8 cellular contexts compared by ENCODE assay signal in genomic region chr3:10286596-10287295, GRCh38. TPM values are rescaled to one million over a fixed set of nuclear protein-coding genes. Genes with fewer than 3 reads are reported as not detected.
DNase-seq lines count a peak whose midpoint lies in the region; ATAC-seq, FAIRE-seq and TF ChIP-seq lines count a peak whose summit lies in the region.

No MANE protein-coding gene starts in this region.

- no peak; the same call in 1 of the 2 replicates for TF ChIP-seq POLR2A in GM12891 (IDR thresholded peaks at IDR 0.05; ENCODE audit: low read depth, low read length)

- ATAC-seq in HG03342 (IDR thresholded peaks at IDR 0.05; ENCODE audit: unreplicated experiment) (no peak), HG03039 (IDR thresholded peaks at IDR 0.05; ENCODE audit: unreplicated experiment) (no peak)

- H3K4me1 ChIP-seq in HAP-1, result no peaks in the 10 kb centered on the region

- H3K9ac ChIP-seq in SK-N-MC (ENCODE audit: insufficient read length), result no peak overlapping the region

- H3K36me3 ChIP-seq in HAP-1 (replicated peaks) (peaks cover 27% of the 10 kb centered on the region), SK-N-MC (ENCODE audit: insufficient read depth, low read length) (no peaks in the 10 kb centered on the region)

- TF ChIP-seq CTCF in fibroblast of pulmonary artery (IDR thresholded peaks at IDR 0.05; ENCODE audit: low read length, missing control alignments), result peak; percentile 49

- no peak for FAIRE-seq in GM12891 (lab: Jason Lieb, UNC)

- H3K9me3 ChIP-seq in HAP-1 (no peaks in the 10 kb centered on the region), SK-N-MC (ENCODE audit: low read depth, low read length) (no peaks in the 10 kb centered on the region)

- no peaks in the 10 kb centered on the region for H3K27me3 ChIP-seq in HAP-1 (ENCODE audit: low read depth)

- in situ Hi-C loops in HAP-1 (cut with MboI; ENCODE audit: low sequenced_read_pairs), result no loop called here

- no peak overlapping the region for H3K27ac ChIP-seq in SK-N-MC

- H3K4me3 ChIP-seq in HAP-1 (no peak overlapping the region), SK-N-MC (no peak overlapping the region), fibroblast of pulmonary artery (replicated peaks; ENCODE audit: low read depth, low read length) (no peak overlapping the region)

- DNase-seq in AML-193 (lab: John Stamatoyannopoulos, UW) (peak; percentile 26 to 40), HAP-1 (ENCODE audit: low spot score in 2 of 2) (peak; percentile 46 to 79), SK-N-MC (ENCODE audit: low read depth, low spot score) (peak; percentile 28), fibroblast of pulmonary artery (ENCODE audit: low read depth) (peak; percentile 83), smooth muscle cell of the brain vasculature (ENCODE audit: low read depth, low spot score) (peak; percentile 82), GM12891 (ENCODE audit: insufficient read length, low spot score) (no peak)

TF ChIP-seq in GM12891, 5 proteins besides CTCF, POLR2A, EP300 and RAD21:
- TF ChIP-seq POLR2AphosphoS5 (IDR thresholded peaks at IDR 0.05; ENCODE audit: low read depth, low read length) (no peak), PAX5 (IDR thresholded peaks at IDR 0.05; ENCODE audit: insufficient read depth, low read length, severe bottlenecking) (no peak), TAF1 (IDR thresholded peaks at IDR 0.05; ENCODE audit: low read depth, low read length) (no peak), SPI1 (IDR thresholded peaks at IDR 0.05; ENCODE audit: low read depth, low read length) (no peak), POU2F2 (IDR thresholded peaks at IDR 0.05; ENCODE audit: low read depth, low read length) (no peak)

RNA-seq across cellular contexts. Expression of gene GHRL, which starts 6.0 kb away (rescaled TPM):
- polyA plus RNA-seq in GM12891 (2012; ENCODE audit: low read depth, missing spikeins), result 2.4 TPM

RNA-seq across cellular contexts. Expression of gene SEC13, which starts 34.2 kb away (rescaled TPM):
- polyA plus RNA-seq in GM12891 (2012; ENCODE audit: low read depth, missing spikeins), result 82.7 TPM

RNA-seq across cellular contexts. Expression of gene TATDN2, which starts 38.5 kb away (rescaled TPM):
- polyA plus RNA-seq in GM12891 (2012; ENCODE audit: low read depth, missing spikeins), result 21.8 TPM
